ENCODE assay signal across 8 cellular contexts in genomic region chr12:2958432-2959193, GRCh38. TPM values are rescaled to one million over a fixed set of nuclear protein-coding genes. Genes with fewer than 3 reads are reported as not detected.
DNase-seq lines count a peak whose midpoint lies in the region; ATAC-seq, FAIRE-seq and TF ChIP-seq lines count a peak whose summit lies in the region.

No MANE protein-coding gene starts in this region.

- H3K9me3 ChIP-seq in stomach = no peaks in the 10 kb centered on the region

- no peak for TF ChIP-seq EP300 in stomach (IDR thresholded peaks at IDR 0.05)

- H3K4me3 ChIP-seq in AG09309 (ENCODE audit: control insufficient read depth, low read depth, low read length) (peak overlapping the region; percentile 64), stomach (peak overlapping the region; percentile 57 to 68 (median 66))

- peaks cover 0 to 59% (median 0%) of the 10 kb centered on the region in 3 donors for H3K27me3 ChIP-seq in stomach

- H3K27me3 Mint-ChIP-seq in MCF 10A (ENCODE audit: insufficient read depth, unreplicated experiment) = no peaks in the 10 kb centered on the region

- WGBS in stomach, 5 donors = 1 to 4% (median 1%) methylated on average over 10 to 45 of the region's 48 CpGs

- peak overlapping the region; percentile 78 to 89 (median 80) for H3K27ac ChIP-seq in stomach

- peaks cover 9% of the 10 kb centered on the region for H3K36me3 Mint-ChIP-seq in MCF 10A (ENCODE audit: insufficient read depth, unreplicated experiment)

- H3K9me3 Mint-ChIP-seq in MCF 10A (ENCODE audit: unreplicated experiment) = no peaks in the 10 kb centered on the region

- POLR2A ChIA-PET in MCF 10A (lab: Yijun Ruan, JAX) = interaction anchor here (0.6 to 1.2 kb wide), 5 partner anchors 13 to 852 kb away, joined by 3 to 5 read pairs (median 3); partner anchors contain the start of genes FOXM1, ITFG2, RHNO1 and TULP3

- no peak for FAIRE-seq in GM12891 (lab: Jason Lieb, UNC)

- BruUV-seq in MCF 10A (replicated peaks; lab: Mats Ljungman, UMichigan) = no TSS peak

- H3K27ac Mint-ChIP-seq in MCF 10A (ENCODE audit: low read depth, unreplicated experiment) = peak overlapping the region; percentile 49

- no peaks in the 10 kb centered on the region for H3K36me3 ChIP-seq in stomach

- CTCF ChIA-PET in MCF 10A (lab: Yijun Ruan, JAX) = interaction anchor here (1.0 to 1.2 kb wide), 3 partner anchors 14 to 104 kb away, joined by 3 to 6 read pairs (median 5); no protein-coding TSS in a partner anchor

- peaks cover 13 to 43% (median 29%) of the 10 kb centered on the region in 4 donors for H3K4me1 ChIP-seq in stomach

- H3K4me3 Mint-ChIP-seq in MCF 10A (ENCODE audit: unreplicated experiment) = peak overlapping the region; percentile 82

- intact Hi-C loops in MCF 10A (cut with micrococcal nuclease) = no loop called here
- intact Hi-C loops in stomach (cut with DNase I; ENCODE audit: low total_unique reads) = no loop called here

- peaks cover 14% of the 10 kb centered on the region for H3K4me1 Mint-ChIP-seq in MCF 10A (ENCODE audit: insufficient read depth, unreplicated experiment)

- DNase-seq in AG09309 (ENCODE audit: low read depth) (no peak), GM12891 (ENCODE audit: insufficient read length, low spot score) (peak; percentile 37), NCI-H526 treated with DMSO at 0.1 percent for 48 hours (lab: John Stamatoyannopoulos, UW) (peak; percentile 82), MCF 10A (ENCODE audit: unreplicated experiment) (peak; percentile 80), kidney glomerular epithelial cell (lab: John Stamatoyannopoulos, UW) (peak; percentile 49), stomach (peak; percentile 54)

- no peak for TF ChIP-seq POLR2A in GM12891 (IDR thresholded peaks at IDR 0.05; ENCODE audit: low read depth, low read length)
- no peak for TF ChIP-seq POLR2A in stomach (IDR thresholded peaks at IDR 0.05)

- ATAC-seq in GM19328 (IDR thresholded peaks at IDR 0.05; ENCODE audit: unreplicated experiment) (no peak), HG03045 (IDR thresholded peaks at IDR 0.05; ENCODE audit: unreplicated experiment) (no peak)

- TF ChIP-seq CTCF in AG09309 (IDR thresholded peaks at IDR 0.05; ENCODE audit: control insufficient read depth, insufficient read depth, low read depth, low read length, missing control alignments) (no peak), MCF 10A (IDR thresholded peaks at IDR 0.05; ENCODE audit: unreplicated experiment) (no peak), stomach (IDR thresholded peaks at IDR 0.05) (no peak)

TF ChIP-seq in GM12891, 5 proteins besides CTCF, POLR2A, EP300 and RAD21:
- TF ChIP-seq POU2F2 (IDR thresholded peaks at IDR 0.05; ENCODE audit: low read depth, low read length) = no peak
- no peak for TF ChIP-seq SPI1 (IDR thresholded peaks at IDR 0.05; ENCODE audit: low read depth, low read length)
- TF ChIP-seq PAX5 (IDR thresholded peaks at IDR 0.05; ENCODE audit: insufficient read depth, low read length, severe bottlenecking) = no peak
- no peak for TF ChIP-seq POLR2AphosphoS5 (IDR thresholded peaks at IDR 0.05; ENCODE audit: low read depth, low read length)
- TF ChIP-seq TAF1 (IDR thresholded peaks at IDR 0.05; ENCODE audit: low read depth, low read length) = no peak

RNA-seq across cellular contexts. Expression of gene TEAD4, which starts 0.6 kb away (rescaled TPM):
- 2.6 TPM for polyA plus RNA-seq in GM12891 (2012; ENCODE audit: low read depth, missing spikeins)
- 17.5 and 33.8 TPM in 2 replicates for total RNA-seq in MCF 10A (2022)
- total RNA-seq in stomach = 1 to 10 TPM in 3 of 5 donors, not detected in 2; 7.9 to 8.4 (median 8.3) TPM
- 10 to 100 TPM in 1 of 3 donors, 1 to 10 TPM in 2; 5.7 to 10.6 (median 9.2) TPM for polyA plus RNA-seq in stomach
